In genomic region chr3:113254171-113254947, GRCh38 we compare ENCODE assay signal across 16 cellular contexts. TPM values are rescaled to one million over a fixed set of nuclear protein-coding genes. Genes with fewer than 3 reads are reported as not detected.
DNase-seq lines count a peak whose midpoint lies in the region; ATAC-seq and TF ChIP-seq lines count a peak whose summit lies in the region.
"Had no signal": no experiment of that assay in that cellular context is flagged by ENCODE, and none has a peak within 500 bp of the region (broad histone marks: within the 10 kb centered on the region; RNA-seq: fewer than 3 reads in every experiment).

No MANE protein-coding gene starts in this region.

- H3K4me1 ChIP-seq in esophagus muscularis mucosa (peaks cover 0 to 68% (median 54%) of the 10 kb centered on the region in 4 donors), mucosa of rectum (ENCODE audit: control insufficient read depth in 2 of 2, insufficient read depth in 2 of 2, low read length in 2 of 2) (no peaks in the 10 kb centered on the region), thoracic aorta (ENCODE audit: control insufficient read depth in 1 of 2, low read depth in 2 of 2) (peaks cover 11 to 21% of the 10 kb centered on the region in 2 donors)
- H3K4me1 ChIP-seq: right lobe of liver had no signal

- peak overlapping the region; percentile 50 to 87 (median 64) for H3K27ac ChIP-seq in esophagus muscularis mucosa (replicated peaks in 1 of 4)
- H3K27ac ChIP-seq in mucosa of rectum (ENCODE audit: low read depth in 2 of 2, low read length in 2 of 2): peak overlapping the region; percentile 10 to 18
- H3K27ac ChIP-seq in thoracic aorta: peak overlapping the region; percentile 23 to 64
- H3K27ac ChIP-seq: right lobe of liver had no signal

- peaks cover 2% of the 10 kb centered on the region for H3K36me3 Mint-ChIP-seq in T-helper 17 cell (ENCODE audit: low read depth)
- H3K36me3 Mint-ChIP-seq: CD4-positive, alpha-beta memory T cell; memory B cell had no signal

- H3K9ac ChIP-seq in mucosa of rectum (ENCODE audit: low read depth in 1 of 2, low read length in 2 of 2): no peak overlapping the region

- DNase-seq in NCI-H82 (lab: John Stamatoyannopoulos, UW): peak; percentile 89
- no peak for DNase-seq in esophagus muscularis mucosa (ENCODE audit: extremely low spot score)
- DNase-seq in thoracic aorta (ENCODE audit: low spot score): no peak
- DNase-seq in activated CD4-positive, alpha-beta T cell treated with anti-CD3 and anti-CD28 coated beads, Interleukin-2, amount 50 U/mL, for 4 hours: no peak
- no peak for DNase-seq in NCI-H1694 treated with DMSO at 0.1 percent for 48 hours (lab: John Stamatoyannopoulos, UW)
- DNase-seq in T-helper 17 cell: no peak
- DNase-seq: activated CD4-positive, alpha-beta T cell treated with anti-CD3 and anti-CD28 coated beads for 48 hours; activated effector memory CD4-positive, alpha-beta T cell treated with Interleukin-2 at 50 U/mL for 16 hours; CD4-positive, alpha-beta memory T cell; NCI-H1930; right lobe of liver; T-helper 2 cell had no signal

- TF ChIP-seq CTCF in esophagus muscularis mucosa (IDR thresholded peaks at IDR 0.05): no peak
- no peak for TF ChIP-seq CTCF in thoracic aorta (IDR thresholded peaks at IDR 0.05)

- ATAC-seq in thoracic aorta (ENCODE audit: insufficient number of reproducible peaks, low FRiP score, low read depth): no peak
- ATAC-seq in T-helper 17 cell: no peak
- ATAC-seq in HG03442 (IDR thresholded peaks at IDR 0.05; ENCODE audit: unreplicated experiment): no peak

- intact Hi-C loops in esophagus muscularis mucosa (cut with DNase I): no loop called here

- TF ChIP-seq POLR2A in esophagus muscularis mucosa (IDR thresholded peaks at IDR 0.05; ENCODE audit: low read depth): no peak

- H3K36me3 ChIP-seq in esophagus muscularis mucosa: peaks cover 0 to 54% (median 19%) of the 10 kb centered on the region in 4 donors
- H3K36me3 ChIP-seq in mucosa of rectum (ENCODE audit: control insufficient read depth in 2 of 2, insufficient read depth in 2 of 2, low read length in 2 of 2): no peaks in the 10 kb centered on the region
- H3K36me3 ChIP-seq in thoracic aorta: no peaks in the 10 kb centered on the region
- H3K36me3 ChIP-seq: right lobe of liver had no signal

- peaks cover 4% of the 10 kb centered on the region for H3K4me1 Mint-ChIP-seq in T-helper 17 cell
- H3K4me1 Mint-ChIP-seq: CD4-positive, alpha-beta memory T cell had no signal

- H3K27ac Mint-ChIP-seq in T-helper 17 cell: no peak overlapping the region
- H3K27ac Mint-ChIP-seq: CD4-positive, alpha-beta memory T cell; memory B cell had no signal

- H3K4me3 ChIP-seq in esophagus muscularis mucosa (no peak overlapping the region), mucosa of rectum (ENCODE audit: low read length in 2 of 2) (no peak overlapping the region), thoracic aorta (no peak overlapping the region)
- H3K4me3 ChIP-seq: right lobe of liver had no signal

- H3K9me3 ChIP-seq in esophagus muscularis mucosa (no peaks in the 10 kb centered on the region), mucosa of rectum (ENCODE audit: control insufficient read depth in 2 of 2, low read length in 2 of 2) (no peaks in the 10 kb centered on the region), thoracic aorta (no peaks in the 10 kb centered on the region), T-helper 17 cell (ENCODE audit: control insufficient read depth, low read length, poor library complexity, severe bottlenecking) (no peaks in the 10 kb centered on the region)
- H3K9me3 ChIP-seq: right lobe of liver had no signal

- peaks cover 33% of the 10 kb centered on the region for H3K27me3 Mint-ChIP-seq in T-helper 17 cell
- H3K27me3 Mint-ChIP-seq: CD4-positive, alpha-beta memory T cell had no signal

- no peak overlapping the region for H3K4me3 Mint-ChIP-seq in T-helper 17 cell
- H3K4me3 Mint-ChIP-seq: CD4-positive, alpha-beta memory T cell; memory B cell had no signal

- WGBS in esophagus muscularis mucosa: 60% methylated on average over 14 of the region's 14 CpGs

- H3K27me3 ChIP-seq in esophagus muscularis mucosa (no peaks in the 10 kb centered on the region), mucosa of rectum (ENCODE audit: control insufficient read depth in 2 of 2, insufficient read depth in 2 of 2, low read length in 2 of 2) (no peaks in the 10 kb centered on the region), thoracic aorta (replicated peaks; ENCODE audit: insufficient read depth) (no peaks in the 10 kb centered on the region)
- H3K27me3 ChIP-seq: right lobe of liver had no signal

- no peak for TF ChIP-seq EP300 in esophagus muscularis mucosa (IDR thresholded peaks at IDR 0.05)

RNA-seq across cellular contexts. Expression of gene BOC, which starts 43.0 kb away (rescaled TPM):
- total RNA-seq in esophagus muscularis mucosa: 100 to 1,000 TPM in 1 of 4 donors, 10 to 100 TPM in 3; 87.2 to 119 (median 90.8) TPM
- total RNA-seq in thoracic aorta: 10 to 100 TPM; 23.4 to 33.4 TPM
- not detected for total RNA-seq in T-helper 17 cell
- total RNA-seq: CD4-positive, alpha-beta memory T cell; G401 had no signal

Comparison
In these comparisons a context has a peak if more than half of its experiments do, and no peak if none do; other contexts are left out.
1. RNA of gene BOC, which starts 43.0 kb away (total RNA-seq): 87.2 to 119 TPM in esophagus muscularis mucosa and 23.4 to 33.4 TPM in thoracic aorta; not detected in T-helper 17 cell; every median in the first group is over 10 times any median in the second.
2. Peak in every context shown above with its lines, with median percentiles within 50 percentile points of each other: H3K27ac ChIP-seq.